Comparison of ENCODE assay signal across 15 cellular contexts in the genomic region with DNA sequence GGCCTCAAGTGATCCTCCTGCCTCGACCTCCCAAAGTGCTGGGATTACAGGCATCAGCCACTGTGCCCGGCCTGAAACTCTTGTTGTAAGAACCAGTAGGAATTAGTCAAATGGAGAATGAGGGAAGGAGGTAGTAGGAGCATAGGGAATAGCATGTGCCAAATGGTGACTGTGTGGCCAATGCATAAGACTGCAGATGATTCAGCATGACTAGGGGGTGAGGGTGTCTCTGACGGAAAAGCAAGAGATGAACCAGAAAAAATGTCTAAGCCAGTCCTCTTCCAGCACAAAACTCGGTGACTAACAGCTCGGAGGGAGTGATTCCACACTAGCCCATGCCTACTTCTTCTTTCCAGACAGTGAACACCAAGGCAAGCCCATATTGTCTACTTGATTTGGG.
A peak's percentile ranks its signal among the peaks of the same experiment; 100 is the strongest.
DNase-seq lines count a peak whose midpoint lies in the region; ATAC-seq and TF ChIP-seq lines count a peak whose summit lies in the region.
"Had no signal": no experiment of that assay in that cellular context is flagged by ENCODE, and none has a peak within 500 bp of the region (broad histone marks: within the 10 kb centered on the region; RNA-seq: fewer than 3 reads in every experiment).

No MANE protein-coding gene starts in this region.

- H3K9ac ChIP-seq in adipocyte (ENCODE audit: low read length) = no peak overlapping the region

- no peaks in the 10 kb centered on the region for H3K36me3 ChIP-seq in adipocyte (ENCODE audit: control insufficient read depth, insufficient read depth, low read length, severe bottlenecking)

- no peaks in the 10 kb centered on the region for H3K27me3 ChIP-seq in adipocyte (replicated peaks; ENCODE audit: control insufficient read depth, insufficient read depth, low read length)

- ATAC-seq in HG03378 (IDR thresholded peaks at IDR 0.05; ENCODE audit: unreplicated experiment) = no peak

- DNase-seq in AG08395 (ENCODE audit: low spot score) (peak; percentile 76), HS-27A (ENCODE audit: low read depth) (peak; percentile 1), adipocyte (ENCODE audit: low read depth) (peak; percentile 17), fibroblast of pulmonary artery (ENCODE audit: low read depth) (peak; percentile 25), NCI-H146 (lab: John Stamatoyannopoulos, UW) (no peak), HuH-7 (ENCODE audit: low spot score) (no peak), GM10266 (ENCODE audit: extremely low spot score) (no peak)
- DNase-seq: activated naive CD4-positive, alpha-beta T cell; caudate nucleus; DND-41; endodermal cell; NCI-H1092; stimulated activated CD4-positive, alpha-beta T cell treated with anti-CD3 and anti-CD28 coated beads, Interleukin-12 subunit alpha, Interleukin-12 subunit beta, amount 100 ng/mL, for 4 hours had no signal

- TF ChIP-seq CTCF in fibroblast of pulmonary artery (IDR thresholded peaks at IDR 0.05; ENCODE audit: low read length, missing control alignments) (no peak), GM10266 (IDR thresholded peaks at IDR 0.05; ENCODE audit: control insufficient read depth, insufficient read depth, low read depth, missing control alignments) (no peak)

- H3K9me3 ChIP-seq in adipocyte (ENCODE audit: control insufficient read depth, low read length) = no peaks in the 10 kb centered on the region

- no peak overlapping the region for H3K4me3 ChIP-seq in adipocyte (ENCODE audit: low read length)
- no peak overlapping the region for H3K4me3 ChIP-seq in fibroblast of pulmonary artery (replicated peaks; ENCODE audit: low read depth, low read length)
- H3K4me3 ChIP-seq: SK-N-MC had no signal

- H3K4me1 ChIP-seq in adipocyte (ENCODE audit: control insufficient read depth, insufficient read depth, low read length) = peaks cover 7% of the 10 kb centered on the region

Comparison
In these comparisons a context has a peak if more than half of its experiments do, and no peak if none do; other contexts are left out.
1. DNase-seq: peak in AG08395 (single experiment), HS-27A (single experiment), adipocyte (single experiment) and fibroblast of pulmonary artery (single experiment); none in NCI-H146 (single experiment), HuH-7 (single experiment) and GM10266 (single experiment).